7 cellular contexts compared by ENCODE assay signal in genomic region chr19:39897511-39898245, GRCh38. TPM values are rescaled to one million over a fixed set of nuclear protein-coding genes. Genes with fewer than 3 reads are reported as not detected.
DNase-seq lines count a peak whose midpoint lies in the region; ATAC-seq and TF ChIP-seq lines count a peak whose summit lies in the region.
"Not testable (repeated sequence)": the region's sequence is repeated elsewhere in the genome, so short reads cannot be mapped to it uniquely, and the experiment has no call there.

No MANE protein-coding gene starts in this region.

- intact Hi-C loops in PC-3 (cut with micrococcal nuclease); MCF 10A (cut with micrococcal nuclease): not testable (repeated sequence)

- not testable (repeated sequence) for H3K27me3 ChIP-seq in Karpas-422 (ENCODE audit: low read length); PC-3 (ENCODE audit: low read length)

- not testable (repeated sequence) for BruUV-seq in PC-3 (replicated peaks; lab: Mats Ljungman, UMichigan); MCF 10A (replicated peaks; lab: Mats Ljungman, UMichigan)

- not testable (repeated sequence) for H3K4me3 Mint-ChIP-seq in MCF 10A (ENCODE audit: unreplicated experiment); immature natural killer cell

- CTCF ChIA-PET in PC-3 (lab: Charles Lee); MCF 10A (lab: Yijun Ruan, JAX): not testable (repeated sequence)

- H3K27me3 Mint-ChIP-seq in MCF 10A (ENCODE audit: insufficient read depth, unreplicated experiment); immature natural killer cell (ENCODE audit: low read depth in 3 of 3): not testable (repeated sequence)

- not testable (repeated sequence) for H3K4me1 ChIP-seq in Karpas-422 (ENCODE audit: low read length); PC-3 (ENCODE audit: insufficient read depth, low read length)

- H4K20me1 ChIP-seq in Karpas-422 (ENCODE audit: insufficient read depth, low read depth, low read length); PC-3 (ENCODE audit: low read length): not testable (repeated sequence)

- H3K27ac ChIP-seq in Karpas-422 (ENCODE audit: low read length); PC-3 (ENCODE audit: low read length): not testable (repeated sequence)

- not testable (repeated sequence) for H3K4me2 ChIP-seq in Karpas-422 (ENCODE audit: low read depth, low read length, poor library complexity, severe bottlenecking); PC-3 (ENCODE audit: low read length)

- H3K9ac ChIP-seq in Karpas-422 (ENCODE audit: low read length); PC-3 (ENCODE audit: low read length): not testable (repeated sequence)

- H3K9me3 Mint-ChIP-seq in MCF 10A (ENCODE audit: unreplicated experiment); immature natural killer cell: not testable (repeated sequence)

- H3K36me3 Mint-ChIP-seq in MCF 10A (ENCODE audit: insufficient read depth, unreplicated experiment); immature natural killer cell: not testable (repeated sequence)

- TF ChIP-seq CTCF in PC-3 (conservative IDR thresholded peaks at IDR 0.05; ENCODE audit: low read depth, low read length); MCF 10A (IDR thresholded peaks at IDR 0.05; ENCODE audit: unreplicated experiment): not testable (repeated sequence)

- not testable (repeated sequence) for H3K9me2 ChIP-seq in Karpas-422 (replicated peaks; ENCODE audit: insufficient read depth, low read length); PC-3 (replicated peaks; ENCODE audit: low read length)

- not testable (repeated sequence) for H3K9me3 ChIP-seq in Karpas-422 (ENCODE audit: low read length); PC-3 (ENCODE audit: low read length)

- H3K4me1 Mint-ChIP-seq in MCF 10A (ENCODE audit: insufficient read depth, unreplicated experiment); immature natural killer cell: not testable (repeated sequence)

- H3K4me3 ChIP-seq in Karpas-422 (ENCODE audit: low read length); PC-3 (ENCODE audit: low read length): not testable (repeated sequence)

- peak; percentile 54; the same call in 1 of the 2 replicates for ATAC-seq in PC-3

- H3K36me3 ChIP-seq in Karpas-422 (ENCODE audit: insufficient read depth, low read length); PC-3 (ENCODE audit: low read depth, low read length): not testable (repeated sequence)

- H3F3A ChIP-seq in PC-3 (ENCODE audit: low read length, unreplicated experiment) = not testable (repeated sequence)

- not testable (repeated sequence) for H3K79me2 ChIP-seq in Karpas-422 (ENCODE audit: low read length); PC-3 (ENCODE audit: low read length)

- H3K27ac Mint-ChIP-seq in MCF 10A (ENCODE audit: low read depth, unreplicated experiment); immature natural killer cell: not testable (repeated sequence)

- peak; percentile 5 for DNase-seq in GM04504 (ENCODE audit: low read depth)
- peak; percentile 45 for DNase-seq in Karpas-422
- DNase-seq in PC-3 = not testable (repeated sequence)
- peak; percentile 78 to 84 for DNase-seq in activated CD4-positive, alpha-beta T cell treated with anti-CD3 and anti-CD28 coated beads, Interleukin-2, amount 50 U/mL, for 48 hours
- peak; percentile 37 for DNase-seq in MCF 10A (ENCODE audit: unreplicated experiment)
- DNase-seq in immature natural killer cell = peak; percentile 51 to 68 (median 62)
- peak; percentile 72 for DNase-seq in retina

- POLR2A ChIA-PET in PC-3 (lab: Charles Lee; ENCODE audit: unreplicated experiment); MCF 10A (lab: Yijun Ruan, JAX): not testable (repeated sequence)

- not testable (repeated sequence) for H2AFZ ChIP-seq in Karpas-422 (ENCODE audit: low read length); PC-3 (ENCODE audit: low read length)

RNA-seq across cellular contexts. Expression of gene FCGBP, which starts 36.8 kb away (rescaled TPM):
- 0.32 TPM in 1 of 2 replicates, not detected in the other for total RNA-seq in Karpas-422 (2014; rRNA removed; shearing (Covaris generic); ENCODE audit: low replicate concordance)
- total RNA-seq in PC-3 (2014; rRNA removed) (0.52 and 0.80 TPM in 2 replicates), MCF 10A (2022) (0.37 and 0.96 TPM in 2 replicates)
- polyA plus RNA-seq in immature natural killer cell = under 1 TPM in 2 of 3 donors, not detected in 1; 0.36 to 0.92 TPM

RNA-seq across cellular contexts. Expression of gene FBL, which starts 51.5 kb away (rescaled TPM):
- 359 and 384 TPM in 2 replicates for total RNA-seq in Karpas-422 (2014; rRNA removed; shearing (Covaris generic); ENCODE audit: low replicate concordance)
- total RNA-seq in PC-3 (2014; rRNA removed) (186 and 270 TPM in 2 replicates), MCF 10A (2022) (355 and 502 TPM in 2 replicates)
- polyA plus RNA-seq in immature natural killer cell = 100 to 1,000 TPM; 127 to 166 (median 143) TPM
